In the genomic region with DNA sequence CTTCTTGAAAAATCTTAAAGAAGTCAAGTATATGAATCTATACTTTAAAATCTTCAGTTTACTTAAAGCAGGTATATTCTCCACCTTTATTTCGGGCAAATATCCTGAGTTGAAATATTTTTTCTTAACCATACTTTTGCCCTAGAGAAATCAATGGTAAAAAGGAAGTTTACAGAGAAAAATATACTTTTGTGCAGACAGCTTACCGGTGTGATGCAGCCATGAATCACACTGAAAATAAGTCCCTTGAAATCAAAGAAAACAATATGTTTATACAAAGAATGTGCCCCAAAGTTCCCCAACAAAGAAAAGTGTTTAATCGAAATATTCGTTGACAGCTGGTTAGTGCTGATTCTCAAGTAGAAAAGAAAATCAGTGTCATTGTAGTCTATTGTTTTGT, we compare ENCODE assay signal across 21 cellular contexts.
"Had no signal": no experiment of that assay in that cellular context is flagged by ENCODE, and none has a peak within 500 bp of the region (broad histone marks: within the 10 kb centered on the region; RNA-seq: fewer than 3 reads in every experiment).

No MANE protein-coding gene starts in this region.

- H3K4me2 ChIP-seq: PC-9 had no signal

- DNase-seq: activated CD4-positive, alpha-beta memory T cell treated with anti-CD3 and anti-CD28 coated beads for 36 hours; activated CD4-positive, alpha-beta T cell treated with anti-CD3 and anti-CD28 coated beads, Interleukin-2, amount 10 ng/mL, durations not matched to agents 7 days and 5 days; activated CD4-positive, CD25-positive, alpha-beta regulatory T cell; activated CD8-positive, alpha-beta memory T cell treated with anti-CD3 and anti-CD28 coated beads for 24 hours; activated effector memory CD4-positive, alpha-beta T cell treated with anti-CD3 and anti-CD28 coated beads, Interleukin-2, amount 50 U/mL, for 16 hours; activated naive CD4-positive, alpha-beta T cell treated with Interleukin-2 at 50 U/mL for 16 hours; activated naive CD8-positive, alpha-beta T cell treated with anti-CD3 and anti-CD28 coated beads, Interleukin-2, amount 50 U/mL, for 24 hours; activated T-cell treated with anti-CD3 and anti-CD28 coated beads, Interleukin-2, amount 50 U/mL, for 4 hours; amniotic stem cell; cerebellar nuclear complex; Kasumi-1; KBM-7; NCI-H1105; NCI-H146; NCI-H187 treated with DMSO at 0.1 percent for 48 hours; NCI-H2081 treated with DMSO at 0.1 percent for 48 hours; PC-9; SIG-M5; T-helper 1 cell had no signal

- H3K27ac ChIP-seq: PC-9, VCaP had no signal

- ATAC-seq: activated naive CD4-positive, alpha-beta T cell treated with anti-CD3 and anti-CD28 coated beads, Interleukin-2, amount 50 U/mL, for 72 hours; activated naive CD8-positive, alpha-beta T cell treated with anti-CD3 and anti-CD28 coated beads, Interleukin-2, amount 50 U/mL, for 24 hours; activated T-cell treated with anti-CD3 and anti-CD28 coated beads, Interleukin-2, amount 50 U/mL, for 4 hours had no signal

- H3K4me3 ChIP-seq: PC-9 had no signal

- H2AFZ ChIP-seq: PC-9 had no signal
